In genomic region chr14:105486333-105486973, GRCh38 we compare ENCODE assay signal across 8 cellular contexts. TPM values are rescaled to one million over a fixed set of nuclear protein-coding genes. Genes with fewer than 3 reads are reported as not detected.
DNase-seq lines count a peak whose midpoint lies in the region; ATAC-seq, FAIRE-seq and TF ChIP-seq lines count a peak whose summit lies in the region.

Gene CRIP1 (plus strand): TSS chr14:105486886. CDS start chr14:105487260, 374 bp downstream.

- H3K4me1 ChIP-seq in breast epithelium (peaks cover 33 to 43% of the 10 kb centered on the region in 2 donors), H1 (replicated peaks in 1 of 4; ENCODE audit: control insufficient read depth in 3 of 4, insufficient read depth in 4 of 4, low read length in 3 of 4) (peaks cover 0 to 26% (median 9%) of the 10 kb centered on the region in 4 experiments; a peak in 5 of 7 replicates)

- 0 out of 2 replicates have a peak within 1 kb of the TSS, but pooled peaks have one; percentile 72 for H2BK15ac ChIP-seq in H1 (ENCODE audit: low read length)

- H2AK5ac ChIP-seq in H1 (ENCODE audit: low read depth, low read length), result no peak within 1 kb of the TSS

- FAIRE-seq in H1 (lab: Jason Lieb, UNC), result no peak
- no peak for FAIRE-seq in urothelium cell line (lab: Jason Lieb, UNC)

- no peak within 1 kb of the TSS for H4K5ac ChIP-seq in H1 (ENCODE audit: insufficient read length, low read depth, low read length)

- no peak within 1 kb of the TSS for H2BK120ac ChIP-seq in H1 (replicated peaks; ENCODE audit: low read depth, low read length)

- POLR2A ChIA-PET in MCF 10A (lab: Yijun Ruan, JAX) (no interaction called here), H1 (lab: Charles Lee; ENCODE audit: partially characterized antibody) (interaction anchor here (0.8 to 1.5 kb wide), 2 partner anchors 10 to 11 kb away, joined by 3 to 8 read pairs; no protein-coding TSS in a partner anchor)

- H3K4me1 Mint-ChIP-seq in MCF 10A (ENCODE audit: insufficient read depth, unreplicated experiment) (peaks cover 15% of the 10 kb centered on the region), naive B cell (peaks cover 32 to 55% (median 34%) of the 10 kb centered on the region in 3 donors)

- H2AFZ ChIP-seq in H1 (ENCODE audit: low read length), result no peak within 1 kb of the TSS

- no peak within 1 kb of the TSS; a peak in 1 of 7 replicates for H3K9ac ChIP-seq in H1 (replicated peaks in 1 of 4; ENCODE audit: extremely low read depth in 1 of 4, low read depth in 3 of 4, low read length in 3 of 4)

- DNase-seq in breast epithelium (ENCODE audit: low spot score in 2 of 2) (no peak), MCF 10A (ENCODE audit: unreplicated experiment) (no peak), H1 (ENCODE audit: low read depth in 1 of 2, low spot score in 2 of 2) (no peak), naive B cell (peak; percentile 49), RPMI8226 (no peak), urothelium cell line (ENCODE audit: low spot score) (no peak)

- CTCF ChIA-PET in MCF 10A (lab: Yijun Ruan, JAX), result interaction anchor here (1.1 kb wide), 1 partner anchor 13 kb away, joined by 3 read pairs; no protein-coding TSS in a partner anchor
- CTCF ChIA-PET in H1 (lab: Charles Lee; ENCODE audit: partially characterized antibody), result interaction anchor here (0.6 to 1.7 kb wide), 12 partner anchors 10 to 371 kb away, joined by 3 to 17 read pairs (median 4); no protein-coding TSS in a partner anchor

- no peaks in the 10 kb centered on the region for H3K36me3 ChIP-seq in breast epithelium
- no peaks in the 10 kb centered on the region for H3K36me3 ChIP-seq in H1 (ENCODE audit: control insufficient read depth in 2 of 4, insufficient read depth in 4 of 4, low read length in 3 of 4)

- H3K14ac ChIP-seq in H1 (ENCODE audit: insufficient read length), result no peak within 1 kb of the TSS

- peaks cover 9% of the 10 kb centered on the region; the same call in 1 of the 2 replicates for H3K23me2 ChIP-seq in H1 (ENCODE audit: low read depth, low read length)

- peak within 1 kb of the TSS; percentile 53 to 79 (median 72) for H3K4me3 ChIP-seq in breast epithelium
- H3K4me3 ChIP-seq in H1 (ENCODE audit: extremely low read depth in 1 of 4, insufficient read depth in 2 of 4, low read depth in 3 of 4, low read length in 4 of 4), result peak within 1 kb of the TSS; percentile 21 to 61 (median 24); a peak in 7 of 8 replicates

- H3K27ac Mint-ChIP-seq in MCF 10A (ENCODE audit: low read depth, unreplicated experiment) (no peak within 1 kb of the TSS), naive B cell (peak within 1 kb of the TSS; percentile 89 to 96 (median 95))

- H2BK12ac ChIP-seq in H1 (ENCODE audit: low read depth, low read length), result no peak within 1 kb of the TSS

- no peak within 1 kb of the TSS for H3K23ac ChIP-seq in H1 (ENCODE audit: insufficient read length)

- H2BK20ac ChIP-seq in H1 (ENCODE audit: low read length), result no peak within 1 kb of the TSS

- H3K27me3 Mint-ChIP-seq in MCF 10A (ENCODE audit: insufficient read depth, unreplicated experiment) (no peaks in the 10 kb centered on the region), naive B cell (no peaks in the 10 kb centered on the region)

- no peak within 1 kb of the TSS; the same call in 1 of the 2 replicates for H3K18ac ChIP-seq in H1 (ENCODE audit: extremely low read depth, low read length)

- H3K4me2 ChIP-seq in H1 (ENCODE audit: insufficient read depth in 1 of 2, low read depth in 2 of 2, low read length in 2 of 2), result peak within 1 kb of the TSS; percentile 53 to 75

- no peaks in the 10 kb centered on the region for H3K9me3 Mint-ChIP-seq in MCF 10A (ENCODE audit: unreplicated experiment)
- H3K9me3 Mint-ChIP-seq in naive B cell, result no peaks in the 10 kb centered on the region

- H3K79me2 ChIP-seq in H1 (ENCODE audit: control insufficient read depth in 1 of 2, insufficient read depth in 2 of 2, low read length in 2 of 2), result no peaks in the 10 kb centered on the region

- H3K9me3 ChIP-seq in breast epithelium (no peaks in the 10 kb centered on the region), H1 (ENCODE audit: insufficient read depth in 2 of 2, low read depth in 1 of 2, low read length in 1 of 2) (no peaks in the 10 kb centered on the region)

- TF ChIP-seq POLR2A in breast epithelium (IDR thresholded peaks at IDR 0.05), result no peak
- no peak for TF ChIP-seq POLR2A in H1 (IDR thresholded peaks at IDR 0.05; ENCODE audit: control extremely low read depth in 1 of 2, low read depth in 2 of 2, low read length in 2 of 2)

- H4K20me1 ChIP-seq in H1 (replicated peaks in 1 of 2; ENCODE audit: control insufficient read depth in 1 of 2, insufficient read depth in 2 of 2, low read length in 2 of 2), result peaks cover 0 to 9% of the 10 kb centered on the region in 2 experiments

- H4K8ac ChIP-seq in H1 (ENCODE audit: extremely low read depth, insufficient read depth, low read length), result peak within 1 kb of the TSS; percentile 84; the same call in 1 of the 2 replicates

- no TSS peak for BruUV-seq in MCF 10A (replicated peaks; lab: Mats Ljungman, UMichigan)

- no peak for TF ChIP-seq RAD21 in H1 (IDR thresholded peaks at IDR 0.05 in 1 of 2, conservative IDR thresholded peaks at IDR 0.05 in 1 of 2; ENCODE audit: low read depth in 2 of 2, low read length in 2 of 2)

- H3K4me3 Mint-ChIP-seq in MCF 10A (ENCODE audit: unreplicated experiment), result no peak within 1 kb of the TSS
- H3K4me3 Mint-ChIP-seq in naive B cell, result peak within 1 kb of the TSS; percentile 78 to 92 (median 84)

- H3K27me3 ChIP-seq in breast epithelium (no peaks in the 10 kb centered on the region), H1 (replicated peaks in 1 of 4; ENCODE audit: control insufficient read depth in 3 of 4, extremely low read depth in 1 of 4, insufficient read depth in 3 of 4, low read length in 3 of 4) (peaks cover 30 to 75% (median 60%) of the 10 kb centered on the region in 4 experiments)

- H3K56ac ChIP-seq in H1 (replicated peaks; ENCODE audit: insufficient read length, low read depth, low read length), result no peak within 1 kb of the TSS

- 19% methylated on average over 25 of the region's 48 CpGs; no CpG with 5 or more reads in 1 of the 2 experiments for WGBS in H1 (ENCODE audit: extremely low coverage in 1 of 2, insufficient coverage in 1 of 2, insufficient read length in 1 of 2, insufficient replicate concordance in 2 of 2, low coverage in 1 of 2, low lambda C conversion rate in 2 of 2, missing lambda C conversion rate in 1 of 2), 2 experiments

- H3K27ac ChIP-seq in breast epithelium (peak within 1 kb of the TSS; percentile 99 to 100), H1 (ENCODE audit: low read depth, low read length) (no peak within 1 kb of the TSS)

- TF ChIP-seq CTCF in breast epithelium (IDR thresholded peaks at IDR 0.05), result no peak
- TF ChIP-seq CTCF in MCF 10A (IDR thresholded peaks at IDR 0.05; ENCODE audit: unreplicated experiment), result no peak
- TF ChIP-seq CTCF in H1 (IDR thresholded peaks at IDR 0.05; ENCODE audit: control extremely low read depth in 1 of 3, insufficient read depth in 1 of 3, low read depth in 1 of 3, low read length in 3 of 3), result no peak

- ATAC-seq in naive B cell (ENCODE audit: low read depth in 2 of 2) (no peak), GM21723 (IDR thresholded peaks at IDR 0.05; ENCODE audit: unreplicated experiment) (no peak), GM19328 (IDR thresholded peaks at IDR 0.05; ENCODE audit: unreplicated experiment) (no peak)

- H4K91ac ChIP-seq in H1 (replicated peaks; ENCODE audit: insufficient read length, low read length), result no peak within 1 kb of the TSS

- no peak within 1 kb of the TSS for H2BK5ac ChIP-seq in H1 (ENCODE audit: low read depth, low read length)

- H3K36me3 Mint-ChIP-seq in MCF 10A (ENCODE audit: insufficient read depth, unreplicated experiment), result peaks cover 14% of the 10 kb centered on the region
- H3K36me3 Mint-ChIP-seq in naive B cell, result no peaks in the 10 kb centered on the region

- no peak for TF ChIP-seq EP300 in H1 (IDR thresholded peaks at IDR 0.05; ENCODE audit: borderline replicate concordance in 1 of 2, low read depth in 2 of 2, low read length in 2 of 2)

- intact Hi-C loops in breast epithelium (cut with DNase I; ENCODE audit: low total_unique reads), result no loop called here
- intact Hi-C loops in MCF 10A (cut with micrococcal nuclease), result no loop called here

- H3K79me1 ChIP-seq in H1 (ENCODE audit: low read depth, low read length), result no peaks in the 10 kb centered on the region

- H3K4ac ChIP-seq in H1 (replicated peaks; ENCODE audit: insufficient read length, low read depth, low read length), result no peak within 1 kb of the TSS

TF ChIP-seq in H1, 55 proteins besides CTCF, POLR2A, EP300 and RAD21:
- no peak for TF ChIP-seq PHF8 (conservative IDR thresholded peaks at IDR 0.05; ENCODE audit: low read depth, low read length)
- no peak for TF ChIP-seq NRF1 (IDR thresholded peaks at IDR 0.05; ENCODE audit: low read depth, low read length)
- TF ChIP-seq RNF2 (IDR thresholded peaks at IDR 0.05; ENCODE audit: borderline replicate concordance, low read depth, low read length, missing control alignments, poor library complexity, severe bottlenecking), result peak; percentile 29
- TF ChIP-seq SP4 (IDR thresholded peaks at IDR 0.05; ENCODE audit: low read length), result no peak
- TF ChIP-seq SUZ12 (IDR thresholded peaks at IDR 0.05; ENCODE audit: low read length), result peak; percentile 65; the same call in 1 of the 2 replicates
- TF ChIP-seq HDAC6 (IDR thresholded peaks at IDR 0.05; ENCODE audit: low read depth, low read length), result no peak
- no peak for TF ChIP-seq POLR2AphosphoS5 (IDR thresholded peaks at IDR 0.05; ENCODE audit: low read depth, low read length)
- TF ChIP-seq RFX5 (IDR thresholded peaks at IDR 0.05; ENCODE audit: borderline replicate concordance, low read depth, low read length), result no peak
- TF ChIP-seq GTF2F1 (IDR thresholded peaks at IDR 0.05; ENCODE audit: borderline replicate concordance, low read depth, low read length), result no peak
- TF ChIP-seq EGR1 (IDR thresholded peaks at IDR 0.05; ENCODE audit: borderline replicate concordance, low read depth, low read length), result no peak
- TF ChIP-seq JUN (IDR thresholded peaks at IDR 0.05; ENCODE audit: low read depth, low read length), result no peak
- TF ChIP-seq EZH2 (IDR thresholded peaks at IDR 0.05; ENCODE audit: low read depth, low read length, severe bottlenecking), result peak; percentile 29
- TF ChIP-seq MAFK (IDR thresholded peaks at IDR 0.05; ENCODE audit: low read depth, low read length), result no peak

RNA-seq across cellular contexts. Expression of gene CRIP1, which starts in this region (rescaled TPM):
- total RNA-seq in breast epithelium (10 to 100 TPM; 24.1 to 32.8 (median 32.8) TPM), MCF 10A (2022) (not detected in 2 replicates)
- total RNA-seq in H1 (2021; fragmentation: NEBNext Ultra II Directional; extraction: Animal tissue kit (Norgen Biotek cat#: 25700)), result 1.2 and 2.4 TPM in 2 replicates
- polyA plus RNA-seq in H1 (2011; rRNA removed) (2.2 and 5.3 TPM in 2 replicates), naive B cell (ENCODE audit: low read depth in 6 of 6) (100 to 1,000 TPM; 115 to 495 (median 235) TPM)
- polyA plus RNA-seq in H1 (2011; cell fraction: cytosol; rRNA removed), result 3.1 TPM
- polyA plus RNA-seq in H1 (2011; cell fraction: nucleus; rRNA removed), result 5.1 TPM
- polyA plus RNA-seq in H1 (2012, experiment 1 of 2), result 4.4 to 8.5 TPM (median 6.3 TPM) in 4 replicates
- polyA plus RNA-seq in H1 (2012, experiment 2 of 2), result 8.2 TPM
- 7.6 TPM for polyA plus RNA-seq in H1 (2013, experiment 1 of 2)
- polyA plus RNA-seq in H1 (2013, experiment 2 of 2), result 8.4 TPM
- polyA minus RNA-seq in H1 (2011; rRNA and poly(A)+ RNA removed), result 0.63 TPM in 1 of 2 replicates, not detected in the other
- polyA minus RNA-seq in H1 (2011; cell fraction: cytosol; rRNA and poly(A)+ RNA removed), result 6.4 TPM
- polyA minus RNA-seq in H1 (2011; cell fraction: nucleus; rRNA and poly(A)+ RNA removed), result 5.2 TPM

Comparison
In these comparisons a context has a peak if more than half of its experiments do, and no peak if none do; other contexts are left out.
1. RNA of gene CRIP1 (polyA plus RNA-seq): 115 to 495 TPM in naive B cell; 2.2 to 8.5 TPM in H1; every median in the first group is over 10 times any median in the second.